24 cellular contexts compared by ENCODE assay signal in genomic region chr10:133268532-133268931, GRCh38. TPM values are rescaled to one million over a fixed set of nuclear protein-coding genes. Genes with fewer than 3 reads are reported as not detected.
DNase-seq lines count a peak whose midpoint lies in the region; ATAC-seq, FAIRE-seq and TF ChIP-seq lines count a peak whose summit lies in the region.
"Had no signal": no experiment of that assay in that cellular context is flagged by ENCODE, and none has a peak within 500 bp of the region (broad histone marks: within the 10 kb centered on the region; RNA-seq: fewer than 3 reads in every experiment).

No MANE protein-coding gene starts in this region.

- POLR2A ChIA-PET in HEK293 (lab: Yijun Ruan, JAX) (no interaction called here), H1 (lab: Charles Lee; ENCODE audit: partially characterized antibody) (interaction anchor here (1.1 to 1.3 kb wide), 2 partner anchors 9 to 42 kb away, joined by 3 to 5 read pairs; no protein-coding TSS in a partner anchor)
- POLR2A ChIA-PET in activated CD4-positive, alpha-beta memory T cell treated with anti-CD3 and anti-CD28 coated beads, Interleukin-2, amount 10 ng/mL, durations not matched to agents 7 days and 5 days (lab: Charles Lee): interaction anchor here (2.5 kb wide), 1 partner anchor 10 kb away, joined by 10 read pairs; no protein-coding TSS in a partner anchor

- H2BK12ac ChIP-seq in H1 (ENCODE audit: low read depth, low read length): no peak overlapping the region

- no peaks in the 10 kb centered on the region for H3K79me2 ChIP-seq in H1 (ENCODE audit: control insufficient read depth in 1 of 2, insufficient read depth in 2 of 2, low read length in 2 of 2)

- H3K14ac ChIP-seq in H1 (ENCODE audit: insufficient read length): no peak overlapping the region

- H3K27ac ChIP-seq in HEK293 (ENCODE audit: extremely low read depth, low read depth, low read length) (no peak overlapping the region), H1 (ENCODE audit: low read depth, low read length) (no peak overlapping the region), neutrophil (peak overlapping the region; percentile 49), pancreas (no peak overlapping the region)
- H3K27ac ChIP-seq: 22Rv1, BLaER1, C4-2B had no signal

- DNase-seq in H1 (ENCODE audit: low read depth in 1 of 2, low spot score in 2 of 2) (no peak), NCI-H1048 (lab: John Stamatoyannopoulos, UW) (no peak), pancreas (no peak)
- no peak for DNase-seq in activated CD4-positive, alpha-beta memory T cell treated with anti-CD3 and anti-CD28 coated beads, Interleukin-2, amount 10 ng/mL, durations not matched to agents 7 days and 5 days
- DNase-seq: Calu3; CD4-positive, CD25-positive, alpha-beta regulatory T cell; COR-L47; DMS53; DMS79 treated with DMSO at 0.1 percent for 48 hours; GF-D8; GOT3; HCEC 1CT had no signal

- H4K5ac ChIP-seq in H1 (ENCODE audit: insufficient read length, low read depth, low read length): no peak overlapping the region

- H2AFZ ChIP-seq in H1 (ENCODE audit: low read length): no peak overlapping the region

- no peak overlapping the region for H3K4me3 Mint-ChIP-seq in activated CD4-positive, alpha-beta memory T cell treated with anti-CD3 and anti-CD28 coated beads, Interleukin-2, amount 10 ng/mL, durations not matched to agents 7 days and 5 days
- H3K4me3 Mint-ChIP-seq: B cell; CD4-positive, CD25-positive, alpha-beta regulatory T cell; CD8-positive, alpha-beta T cell had no signal

- no peak overlapping the region for H2BK5ac ChIP-seq in H1 (ENCODE audit: low read depth, low read length)

- H3K9me3 ChIP-seq in HEK293 (ENCODE audit: control insufficient read depth, insufficient read depth, low read depth, low read length) (no peaks in the 10 kb centered on the region), H1 (ENCODE audit: insufficient read depth in 2 of 2, low read depth in 1 of 2, low read length in 1 of 2) (no peaks in the 10 kb centered on the region), neutrophil (no peaks in the 10 kb centered on the region), pancreas (no peaks in the 10 kb centered on the region)
- H3K9me3 ChIP-seq: BLaER1 had no signal

- H3K36me3 Mint-ChIP-seq in activated CD4-positive, alpha-beta memory T cell treated with anti-CD3 and anti-CD28 coated beads, Interleukin-2, amount 10 ng/mL, durations not matched to agents 7 days and 5 days (ENCODE audit: low read depth): peaks cover 23% of the 10 kb centered on the region
- H3K36me3 Mint-ChIP-seq: CD4-positive, CD25-positive, alpha-beta regulatory T cell had no signal

- H3K4ac ChIP-seq in H1 (replicated peaks; ENCODE audit: insufficient read length, low read depth, low read length): no peak overlapping the region

- no peak overlapping the region for H2BK120ac ChIP-seq in H1 (replicated peaks; ENCODE audit: low read depth, low read length)

- H3K27me3 Mint-ChIP-seq in activated CD4-positive, alpha-beta memory T cell treated with anti-CD3 and anti-CD28 coated beads, Interleukin-2, amount 10 ng/mL, durations not matched to agents 7 days and 5 days: no peaks in the 10 kb centered on the region
- H3K27me3 Mint-ChIP-seq: B cell; CD4-positive, CD25-positive, alpha-beta regulatory T cell had no signal

- no peak overlapping the region for H2BK20ac ChIP-seq in H1 (ENCODE audit: low read length)

- CTCF ChIA-PET in HEK293 (lab: Yijun Ruan, JAX) (interaction anchor here (0.5 kb wide), 1 partner anchor 328 kb away, joined by 5 read pairs; no protein-coding TSS in a partner anchor), H1 (lab: Charles Lee; ENCODE audit: partially characterized antibody) (interaction anchor here (0.9 to 3.5 kb wide), 6 partner anchors 9 to 125 kb away, joined by 3 to 15 read pairs (median 4); partner anchors contain the start of gene ADAM8)
- CTCF ChIA-PET in activated CD4-positive, alpha-beta memory T cell treated with anti-CD3 and anti-CD28 coated beads, Interleukin-2, amount 10 ng/mL, durations not matched to agents 7 days and 5 days (lab: Charles Lee): no interaction called here

- TF ChIP-seq EP300 in H1 (IDR thresholded peaks at IDR 0.05; ENCODE audit: borderline replicate concordance in 1 of 2, low read depth in 2 of 2, low read length in 2 of 2): no peak

- H3K56ac ChIP-seq in H1 (replicated peaks; ENCODE audit: insufficient read length, low read depth, low read length): no peak overlapping the region

- H3K4me2 ChIP-seq in H1 (ENCODE audit: insufficient read depth in 1 of 2, low read depth in 2 of 2, low read length in 2 of 2): no peak overlapping the region

- no peaks in the 10 kb centered on the region for H3K9me3 Mint-ChIP-seq in activated CD4-positive, alpha-beta memory T cell treated with anti-CD3 and anti-CD28 coated beads, Interleukin-2, amount 10 ng/mL, durations not matched to agents 7 days and 5 days
- H3K9me3 Mint-ChIP-seq: CD4-positive, CD25-positive, alpha-beta regulatory T cell; CD8-positive, alpha-beta T cell had no signal

- H3K4me1 Mint-ChIP-seq in activated CD4-positive, alpha-beta memory T cell treated with anti-CD3 and anti-CD28 coated beads, Interleukin-2, amount 10 ng/mL, durations not matched to agents 7 days and 5 days: peaks cover 26% of the 10 kb centered on the region

- H3K4me1 ChIP-seq in HEK293 (ENCODE audit: control insufficient read depth, insufficient read depth, low read length) (no peaks in the 10 kb centered on the region), H1 (replicated peaks in 1 of 4; ENCODE audit: control insufficient read depth in 3 of 4, insufficient read depth in 4 of 4, low read length in 3 of 4) (peaks cover 0 to 3% (median 0%) of the 10 kb centered on the region in 4 experiments; a peak in 3 of 7 replicates), neutrophil (ENCODE audit: control insufficient read depth in 1 of 2, insufficient read depth in 1 of 2, low read depth in 1 of 2, low read length in 1 of 2) (peaks cover 26 to 40% of the 10 kb centered on the region in 2 experiments), pancreas (no peaks in the 10 kb centered on the region)

- TF ChIP-seq CTCF in HEK293 (tag by site-specific recombination; IDR thresholded peaks at IDR 0.05) (no peak), H1 (IDR thresholded peaks at IDR 0.05; ENCODE audit: control extremely low read depth in 1 of 3, insufficient read depth in 1 of 3, low read depth in 1 of 3, low read length in 3 of 3) (no peak), neutrophil (IDR thresholded peaks at IDR 0.05) (no peak), pancreas (IDR thresholded peaks at IDR 0.05) (no peak)

- no peak overlapping the region for H3K9ac ChIP-seq in H1 (replicated peaks in 1 of 4; ENCODE audit: extremely low read depth in 1 of 4, low read depth in 3 of 4, low read length in 3 of 4)
- H3K9ac ChIP-seq: BLaER1 had no signal

- ATAC-seq in pancreas: no peak
- ATAC-seq: CD8-positive, alpha-beta T cell had no signal

- H3K4me3 ChIP-seq in HEK293 (ENCODE audit: low read depth, low read length): no peak overlapping the region
- H3K4me3 ChIP-seq in H1 (ENCODE audit: extremely low read depth in 1 of 4, insufficient read depth in 2 of 4, low read depth in 3 of 4, low read length in 4 of 4): no peak overlapping the region
- no peak overlapping the region for H3K4me3 ChIP-seq in neutrophil (ENCODE audit: low read depth in 1 of 2, low read length in 1 of 2)
- H3K4me3 ChIP-seq in pancreas: no peak overlapping the region
- H3K4me3 ChIP-seq: BLaER1 had no signal

- no peaks in the 10 kb centered on the region for H3K23me2 ChIP-seq in H1 (ENCODE audit: low read depth, low read length)

- H3K18ac ChIP-seq in H1 (ENCODE audit: extremely low read depth, low read length): no peak overlapping the region

- TF ChIP-seq POLR2A in H1 (IDR thresholded peaks at IDR 0.05; ENCODE audit: control extremely low read depth in 1 of 2, low read depth in 2 of 2, low read length in 2 of 2): no peak

- H3K27me3 ChIP-seq in H1 (replicated peaks in 1 of 4; ENCODE audit: control insufficient read depth in 3 of 4, extremely low read depth in 1 of 4, insufficient read depth in 3 of 4, low read length in 3 of 4) (peaks cover 0 to 1% (median under 1%) of the 10 kb centered on the region in 4 experiments; a peak in 2 of 7 replicates), neutrophil (no peaks in the 10 kb centered on the region), pancreas (no peaks in the 10 kb centered on the region)

- intact Hi-C loops in pancreas (cut with DNase I): no loop called here

- TF ChIP-seq RAD21 in H1 (IDR thresholded peaks at IDR 0.05 in 1 of 2, conservative IDR thresholded peaks at IDR 0.05 in 1 of 2; ENCODE audit: low read depth in 2 of 2, low read length in 2 of 2): no peak

- 95% methylated on average over 22 of the region's 22 CpGs; no CpG with 5 or more reads in 1 of the 2 experiments for WGBS in H1 (ENCODE audit: extremely low coverage in 1 of 2, insufficient coverage in 1 of 2, insufficient read length in 1 of 2, insufficient replicate concordance in 2 of 2, low coverage in 1 of 2, low lambda C conversion rate in 2 of 2, missing lambda C conversion rate in 1 of 2), 2 experiments
- 95% methylated on average over 20 to 22 of the region's 22 CpGs for WGBS in pancreas, 2 donors

- no peak overlapping the region; the same call in 1 of the 2 replicates for H2AK5ac ChIP-seq in H1 (ENCODE audit: low read depth, low read length)

- H3K36me3 ChIP-seq in HEK293 (ENCODE audit: control insufficient read depth in 2 of 2, insufficient read depth in 1 of 2, low read length in 2 of 2) (peaks cover 0 to 10% of the 10 kb centered on the region in 2 experiments; a peak in 1 of 3 replicates), H1 (ENCODE audit: control insufficient read depth in 2 of 4, insufficient read depth in 4 of 4, low read length in 3 of 4) (no peaks in the 10 kb centered on the region), neutrophil (peaks cover 100% of the 10 kb centered on the region), pancreas (peaks cover 0 to 6% (median 0%) of the 10 kb centered on the region in 3 donors)
- H3K36me3 ChIP-seq: BLaER1 had no signal

- no peak overlapping the region for H3K23ac ChIP-seq in H1 (ENCODE audit: insufficient read length)

- H4K8ac ChIP-seq in H1 (ENCODE audit: extremely low read depth, insufficient read depth, low read length): 0 out of 2 replicates have a peak overlapping the region, but pooled peaks have one; percentile 25

- H2BK15ac ChIP-seq in H1 (ENCODE audit: low read length): no peak overlapping the region

- H3K27ac Mint-ChIP-seq in activated CD4-positive, alpha-beta memory T cell treated with anti-CD3 and anti-CD28 coated beads, Interleukin-2, amount 10 ng/mL, durations not matched to agents 7 days and 5 days: no peak overlapping the region
- H3K27ac Mint-ChIP-seq: B cell; CD4-positive, CD25-positive, alpha-beta regulatory T cell; CD8-positive, alpha-beta T cell had no signal

- H4K20me1 ChIP-seq in H1 (replicated peaks in 1 of 2; ENCODE audit: control insufficient read depth in 1 of 2, insufficient read depth in 2 of 2, low read length in 2 of 2): peaks cover 0 to 1% of the 10 kb centered on the region in 2 experiments
- H4K20me1 ChIP-seq: BLaER1 had no signal

- no peak for FAIRE-seq in H1 (lab: Jason Lieb, UNC)
- FAIRE-seq in pancreas (lab: Jason Lieb, UNC): no peak
- FAIRE-seq: A204.1, GM12892 had no signal

- no peak overlapping the region for H4K91ac ChIP-seq in H1 (replicated peaks; ENCODE audit: insufficient read length, low read length)

- no peaks in the 10 kb centered on the region for H3K79me1 ChIP-seq in H1 (ENCODE audit: low read depth, low read length)

RNA-seq across cellular contexts. Expression of gene ADAM8, which starts 8.1 kb away (rescaled TPM):
- total RNA-seq in H1 (2021; fragmentation: NEBNext Ultra II Directional; extraction: Animal tissue kit (Norgen Biotek cat#: 25700)): 4.4 and 4.6 TPM in 2 replicates
- polyA plus RNA-seq in H1 (2011; rRNA removed): 4.6 and 6.0 TPM in 2 replicates
- 3.4 TPM for polyA plus RNA-seq in H1 (2011; cell fraction: cytosol; rRNA removed)
- 24.5 TPM for polyA plus RNA-seq in H1 (2011; cell fraction: nucleus; rRNA removed)
- polyA plus RNA-seq in H1 (2012, experiment 1 of 2): 1.7 to 3.4 TPM (median 2.6 TPM) in 4 replicates
- 1.7 TPM for polyA plus RNA-seq in H1 (2012, experiment 2 of 2)
- polyA plus RNA-seq in H1 (2013, experiment 1 of 2): 3.5 TPM
- polyA plus RNA-seq in H1 (2013, experiment 2 of 2): 3.1 TPM
- 2.2 and 2.5 TPM in 2 replicates for polyA minus RNA-seq in H1 (2011; rRNA and poly(A)+ RNA removed)
- 3.8 TPM for polyA minus RNA-seq in H1 (2011; cell fraction: cytosol; rRNA and poly(A)+ RNA removed)
- polyA minus RNA-seq in H1 (2011; cell fraction: nucleus; rRNA and poly(A)+ RNA removed): 10.3 TPM
- 1 to 10 TPM; 2.0 to 9.8 (median 5.0) TPM for total RNA-seq in pancreas
- polyA plus RNA-seq in pancreas: 1 to 10 TPM; 7.2 to 8.5 TPM
- total RNA-seq in activated CD4-positive, alpha-beta memory T cell treated with anti-CD3 and anti-CD28 coated beads, Interleukin-2, amount 10 ng/mL, durations not matched to agents 7 days and 5 days: 100 to 1,000 TPM; 206 to 207 TPM

RNA-seq across cellular contexts. Expression of gene VENTX, which starts 30.9 kb away (rescaled TPM):
- 4.7 and 5.6 TPM in 2 replicates for total RNA-seq in H1 (2021; fragmentation: NEBNext Ultra II Directional; extraction: Animal tissue kit (Norgen Biotek cat#: 25700))
- polyA plus RNA-seq in H1 (2011; rRNA removed) (5.6 and 7.8 TPM in 2 replicates), pancreas (1 to 10 TPM in 1 of 2 donors, under 1 TPM in 1; 0.66 to 1.3 TPM)
- polyA plus RNA-seq in H1 (2011; cell fraction: cytosol; rRNA removed): 4.6 TPM
- 17.4 TPM for polyA plus RNA-seq in H1 (2011; cell fraction: nucleus; rRNA removed)
- polyA plus RNA-seq in H1 (2012, experiment 1 of 2): 3.4 to 5.9 TPM (median 5.1 TPM) in 4 replicates
- 3.8 TPM for polyA plus RNA-seq in H1 (2012, experiment 2 of 2)
- 3.8 TPM for polyA plus RNA-seq in H1 (2013, experiment 1 of 2)
- 3.5 TPM for polyA plus RNA-seq in H1 (2013, experiment 2 of 2)
- 1.6 and 1.7 TPM in 2 replicates for polyA minus RNA-seq in H1 (2011; rRNA and poly(A)+ RNA removed)
- polyA minus RNA-seq in H1 (2011; cell fraction: cytosol; rRNA and poly(A)+ RNA removed): 5.8 TPM
- 6.0 TPM for polyA minus RNA-seq in H1 (2011; cell fraction: nucleus; rRNA and poly(A)+ RNA removed)
- under 1 TPM; 0.09 to 0.62 (median 0.34) TPM for total RNA-seq in pancreas
- total RNA-seq in activated CD4-positive, alpha-beta memory T cell treated with anti-CD3 and anti-CD28 coated beads, Interleukin-2, amount 10 ng/mL, durations not matched to agents 7 days and 5 days: not detected
- total RNA-seq: B cell; Calu3; CD4-positive, CD25-positive, alpha-beta regulatory T cell; CD8-positive, alpha-beta T cell; Daoy; G401 had no signal
- polyA plus RNA-seq: AG04450; CD4-positive, CD25-positive, alpha-beta regulatory T cell had no signal

RNA-seq across cellular contexts. Expression of gene UTF1, which starts 38.5 kb away (rescaled TPM):
- total RNA-seq in H1 (2021; fragmentation: NEBNext Ultra II Directional; extraction: Animal tissue kit (Norgen Biotek cat#: 25700)): 21.7 and 21.8 TPM in 2 replicates
- polyA plus RNA-seq in H1 (2011; rRNA removed): 0.47 and 0.97 TPM in 2 replicates
- 0.56 TPM for polyA plus RNA-seq in H1 (2011; cell fraction: cytosol; rRNA removed)
- 3.0 TPM for polyA plus RNA-seq in H1 (2011; cell fraction: nucleus; rRNA removed)
- 4.6 to 12.2 TPM (median 10.6 TPM) in 4 replicates for polyA plus RNA-seq in H1 (2012, experiment 1 of 2)
- polyA plus RNA-seq in H1 (2012, experiment 2 of 2): 0.80 TPM
- polyA plus RNA-seq in H1 (2013, experiment 1 of 2): 23.8 TPM
- 24.8 TPM for polyA plus RNA-seq in H1 (2013, experiment 2 of 2)
- not detected in 2 replicates for polyA minus RNA-seq in H1 (2011; rRNA and poly(A)+ RNA removed)
- polyA minus RNA-seq in H1 (2011; cell fraction: cytosol; rRNA and poly(A)+ RNA removed): 6.3 TPM
- polyA minus RNA-seq in H1 (2011; cell fraction: nucleus; rRNA and poly(A)+ RNA removed): 4.3 TPM
- total RNA-seq in pancreas: not detected
- polyA plus RNA-seq in pancreas: not detected
- total RNA-seq in activated CD4-positive, alpha-beta memory T cell treated with anti-CD3 and anti-CD28 coated beads, Interleukin-2, amount 10 ng/mL, durations not matched to agents 7 days and 5 days: not detected
- total RNA-seq: Calu3; CD4-positive, CD25-positive, alpha-beta regulatory T cell; CD8-positive, alpha-beta T cell; Daoy; G401 had no signal
- polyA plus RNA-seq: AG04450; CD4-positive, CD25-positive, alpha-beta regulatory T cell had no signal

RNA-seq across cellular contexts. Expression of gene TUBGCP2, which starts 40.1 kb away (rescaled TPM):
- 51.9 and 54.2 TPM in 2 replicates for total RNA-seq in H1 (2021; fragmentation: NEBNext Ultra II Directional; extraction: Animal tissue kit (Norgen Biotek cat#: 25700))
- polyA plus RNA-seq in H1 (2011; rRNA removed) (34.9 and 43.9 TPM in 2 replicates), pancreas (100 to 1,000 TPM in 1 of 2 donors, 10 to 100 TPM in 1; 97.5 to 161 TPM)
- 37.4 TPM for polyA plus RNA-seq in H1 (2011; cell fraction: cytosol; rRNA removed)
- 90.0 TPM for polyA plus RNA-seq in H1 (2011; cell fraction: nucleus; rRNA removed)
- 34.7 to 46.0 TPM (median 39.6 TPM) in 4 replicates for polyA plus RNA-seq in H1 (2012, experiment 1 of 2)
- polyA plus RNA-seq in H1 (2012, experiment 2 of 2): 59.6 TPM
- 29.0 TPM for polyA plus RNA-seq in H1 (2013, experiment 1 of 2)
- polyA plus RNA-seq in H1 (2013, experiment 2 of 2): 30.8 TPM
- 37.1 and 40.7 TPM in 2 replicates for polyA minus RNA-seq in H1 (2011; rRNA and poly(A)+ RNA removed)
- 26.8 TPM for polyA minus RNA-seq in H1 (2011; cell fraction: cytosol; rRNA and poly(A)+ RNA removed)
- 44.3 TPM for polyA minus RNA-seq in H1 (2011; cell fraction: nucleus; rRNA and poly(A)+ RNA removed)
- 10 to 100 TPM; 23.5 to 33.3 (median 28.9) TPM for total RNA-seq in pancreas
- total RNA-seq in activated CD4-positive, alpha-beta memory T cell treated with anti-CD3 and anti-CD28 coated beads, Interleukin-2, amount 10 ng/mL, durations not matched to agents 7 days and 5 days: 10 to 100 TPM; 52.3 to 58.2 TPM

RNA-seq across cellular contexts. Expression of gene ZNF511, which starts 40.2 kb away (rescaled TPM):
- total RNA-seq in H1 (2021; fragmentation: NEBNext Ultra II Directional; extraction: Animal tissue kit (Norgen Biotek cat#: 25700)): 64.5 and 71.7 TPM in 2 replicates
- polyA plus RNA-seq in H1 (2011; rRNA removed): 55.4 and 70.5 TPM in 2 replicates
- 50.7 TPM for polyA plus RNA-seq in H1 (2011; cell fraction: cytosol; rRNA removed)
- 74.1 TPM for polyA plus RNA-seq in H1 (2011; cell fraction: nucleus; rRNA removed)
- polyA plus RNA-seq in H1 (2012, experiment 1 of 2): 46.7 to 71.7 TPM (median 59.4 TPM) in 4 replicates
- polyA plus RNA-seq in H1 (2012, experiment 2 of 2): 86.3 TPM
- 42.1 TPM for polyA plus RNA-seq in H1 (2013, experiment 1 of 2)
- polyA plus RNA-seq in H1 (2013, experiment 2 of 2): 37.2 TPM
- 25.8 and 35.1 TPM in 2 replicates for polyA minus RNA-seq in H1 (2011; rRNA and poly(A)+ RNA removed)
- 18.7 TPM for polyA minus RNA-seq in H1 (2011; cell fraction: cytosol; rRNA and poly(A)+ RNA removed)
- polyA minus RNA-seq in H1 (2011; cell fraction: nucleus; rRNA and poly(A)+ RNA removed): 26.4 TPM
- total RNA-seq in pancreas: 10 to 100 TPM; 13.3 to 18.7 (median 16.3) TPM
- polyA plus RNA-seq in pancreas: 10 to 100 TPM; 28.1 to 40.3 TPM
- 10 to 100 TPM; 45.7 to 52.7 TPM for total RNA-seq in activated CD4-positive, alpha-beta memory T cell treated with anti-CD3 and anti-CD28 coated beads, Interleukin-2, amount 10 ng/mL, durations not matched to agents 7 days and 5 days

Comparison
In these comparisons a context has a peak if more than half of its experiments do, and no peak if none do; other contexts are left out.
1. RNA of gene ADAM8, which starts 8.1 kb away (total RNA-seq): 206 to 207 TPM in activated CD4-positive, alpha-beta memory T cell treated with anti-CD3 and anti-CD28 coated beads, Interleukin-2, amount 10 ng/mL, durations not matched to agents 7 days and 5 days; 2.0 to 9.8 TPM in pancreas and 4.4 to 4.6 TPM in H1; every median in the first group is over 10 times any median in the second.
2. RNA of gene UTF1, which starts 38.5 kb away (total RNA-seq): 21.7 to 21.8 TPM in H1; not detected in pancreas and not detected in activated CD4-positive, alpha-beta memory T cell treated with anti-CD3 and anti-CD28 coated beads, Interleukin-2, amount 10 ng/mL, durations not matched to agents 7 days and 5 days; every median in the first group is over 10 times any median in the second.